In the genomic region with DNA sequence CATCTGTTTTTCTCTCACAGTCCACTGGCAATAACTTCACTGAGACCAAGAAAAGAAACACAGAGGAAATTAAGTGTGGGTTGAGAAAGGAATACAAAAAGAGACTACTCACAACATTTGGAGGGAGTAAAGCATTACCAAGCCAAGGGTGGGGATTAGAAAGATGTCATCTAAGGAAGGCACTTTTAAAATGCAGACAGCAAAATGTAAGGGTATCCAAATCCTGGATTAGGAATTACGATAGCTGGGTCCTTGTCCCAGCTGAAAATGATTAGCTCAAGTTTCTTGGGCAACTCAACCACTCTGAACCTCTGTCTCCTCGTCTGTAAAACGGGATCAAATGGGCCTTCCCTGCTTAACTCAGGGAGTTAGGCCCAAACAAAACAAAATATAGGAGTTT, we compare ENCODE assay signal across 12 cellular contexts. TPM values are rescaled to one million over a fixed set of nuclear protein-coding genes. Genes with fewer than 3 reads are reported as not detected.
A peak's percentile ranks its signal among the peaks of the same experiment; 100 is the strongest.
DNase-seq lines count a peak whose midpoint lies in the region; ATAC-seq and TF ChIP-seq lines count a peak whose summit lies in the region.
"Had no signal": no experiment of that assay in that cellular context is flagged by ENCODE, and none has a peak within 500 bp of the region (broad histone marks: within the 10 kb centered on the region; RNA-seq: fewer than 3 reads in every experiment).

No MANE protein-coding gene starts in this region.

- H3K9ac ChIP-seq in SK-N-SH (peak overlapping the region; percentile 92), skeletal muscle tissue (ENCODE audit: low read depth in 1 of 3, low read length in 3 of 3) (peak overlapping the region in 2 of 3 donors; percentile 81 to 85)

- H3K36me3 Mint-ChIP-seq in T-helper 17 cell (ENCODE audit: low read depth) = peaks cover 11% of the 10 kb centered on the region

- H3K4me2 ChIP-seq in SK-N-SH = peak overlapping the region; percentile 95

- peaks cover 71% of the 10 kb centered on the region for H3K79me2 ChIP-seq in SK-N-SH (ENCODE audit: insufficient read depth)

- H3K27me3 Mint-ChIP-seq in T-helper 17 cell = no peaks in the 10 kb centered on the region

- peaks cover 28% of the 10 kb centered on the region for H4K20me1 ChIP-seq in SK-N-SH (ENCODE audit: insufficient read depth)

- TF ChIP-seq CTCF in SK-N-SH (IDR thresholded peaks at IDR 0.05) (no peak), gastroesophageal sphincter (IDR thresholded peaks at IDR 0.05) (no peak)

- peak overlapping the region; percentile 99 for H3K4me3 Mint-ChIP-seq in T-helper 17 cell

- H3K4me1 Mint-ChIP-seq in T-helper 17 cell = peaks cover 47% of the 10 kb centered on the region

- no peak for TF ChIP-seq POLR2A in gastroesophageal sphincter (IDR thresholded peaks at IDR 0.05)

- no peaks in the 10 kb centered on the region for H3K9me2 ChIP-seq in SK-N-SH

- peaks cover 17% of the 10 kb centered on the region for H3F3A ChIP-seq in SK-N-SH (replicated peaks; ENCODE audit: insufficient read depth)

- POLR2A ChIA-PET in SK-N-SH (lab: Yijun Ruan, JAX) = no interaction called here

- no peak for TF ChIP-seq RAD21 in SK-N-SH (IDR thresholded peaks at IDR 0.05; ENCODE audit: low read length)

- DNase-seq in SK-N-SH (no peak), T-helper 17 cell (no peak), NCI-H69 (lab: John Stamatoyannopoulos, UW) (no peak), NCI-H748 treated with DMSO at 0.1 percent for 48 hours (lab: John Stamatoyannopoulos, UW) (no peak)
- DNase-seq: 8988T, brain microvascular endothelial cell, NCI-H1694 had no signal

- WGBS in SK-N-SH (ENCODE audit: low lambda C conversion rate) = 87% methylated on average over 3 of the region's 3 CpGs
- 38 to 53% methylated on average over 3 of the region's 3 CpGs for WGBS in gastroesophageal sphincter (ENCODE audit: low coverage in 1 of 2), 2 donors

- no peak for ATAC-seq in SK-N-SH treated with all-trans-retinoic acid at 6 μM for 48 hours
- ATAC-seq in T-helper 17 cell = no peak
- ATAC-seq in gastroesophageal sphincter = no peak
- ATAC-seq in HG02970 (IDR thresholded peaks at IDR 0.05; ENCODE audit: low FRiP score, unreplicated experiment) = no peak

- H3K4me1 ChIP-seq in SK-N-SH (ENCODE audit: control insufficient read depth in 1 of 2, insufficient read depth in 2 of 2, low read depth in 1 of 2, low read length in 1 of 2) = peaks cover 34 to 40% of the 10 kb centered on the region in 2 experiments
- H3K4me1 ChIP-seq in gastroesophageal sphincter = peaks cover 0 to 60% (median 34%) of the 10 kb centered on the region in 3 donors
- peaks cover 32 to 45% (median 38%) of the 10 kb centered on the region in 3 donors for H3K4me1 ChIP-seq in skeletal muscle tissue (ENCODE audit: control insufficient read depth in 3 of 3, insufficient read depth in 3 of 3, low read length in 3 of 3)

- H3K9me3 ChIP-seq in SK-N-SH (no peaks in the 10 kb centered on the region), T-helper 17 cell (ENCODE audit: control insufficient read depth, low read length, poor library complexity, severe bottlenecking) (no peaks in the 10 kb centered on the region), gastroesophageal sphincter (no peaks in the 10 kb centered on the region), skeletal muscle tissue (ENCODE audit: control insufficient read depth in 3 of 3, low read length in 3 of 3) (no peaks in the 10 kb centered on the region)

- peak overlapping the region; percentile 98 for H3K27ac Mint-ChIP-seq in T-helper 17 cell

- H3K27ac ChIP-seq in SK-N-SH (ENCODE audit: low read depth in 2 of 2, low read length in 1 of 2) = peak overlapping the region in 1 of 2 experiments; percentile 77; a peak in 2 of 4 replicates
- H3K27ac ChIP-seq in gastroesophageal sphincter = peak overlapping the region in 3 of 4 donors; percentile 98 to 100 (median 99)
- H3K27ac ChIP-seq in skeletal muscle tissue (ENCODE audit: low read depth, low read length) = peak overlapping the region; percentile 87

- CTCF ChIA-PET in SK-N-SH (lab: Yijun Ruan, JAX) = interaction anchor here (1.5 to 7.1 kb wide), 3 partner anchors 17 to 241 kb away, joined by 6 to 53 read pairs (median 7); no protein-coding TSS in a partner anchor

- TF ChIP-seq EP300 in SK-N-SH (IDR thresholded peaks at IDR 0.05; ENCODE audit: borderline replicate concordance in 1 of 2, low read depth in 1 of 2, low read length in 1 of 2) = no peak
- TF ChIP-seq EP300 in gastroesophageal sphincter (IDR thresholded peaks at IDR 0.05) = no peak

- no peaks in the 10 kb centered on the region for H3K27me3 ChIP-seq in SK-N-SH (ENCODE audit: insufficient read depth)
- H3K27me3 ChIP-seq in gastroesophageal sphincter = no peaks in the 10 kb centered on the region
- no peaks in the 10 kb centered on the region for H3K27me3 ChIP-seq in skeletal muscle tissue (ENCODE audit: control insufficient read depth in 3 of 3, insufficient read depth in 3 of 3, low read length in 3 of 3)
- H3K27me3 ChIP-seq: brain microvascular endothelial cell had no signal

- H3K36me3 ChIP-seq in SK-N-SH (replicated peaks in 1 of 2; ENCODE audit: control insufficient read depth in 1 of 2, insufficient read depth in 2 of 2, low read length in 1 of 2) = peaks cover 22 to 44% of the 10 kb centered on the region in 2 experiments
- peaks cover 0 to 44% of the 10 kb centered on the region in 2 donors for H3K36me3 ChIP-seq in gastroesophageal sphincter
- H3K36me3 ChIP-seq in skeletal muscle tissue (ENCODE audit: control insufficient read depth in 3 of 3, insufficient read depth in 3 of 3, low read length in 3 of 3) = peaks cover 34 to 40% (median 34%) of the 10 kb centered on the region in 3 donors

- H3K4me3 ChIP-seq in SK-N-SH (ENCODE audit: low read depth in 2 of 2, low read length in 1 of 2) (peak overlapping the region; percentile 80 to 88; a peak in 3 of 4 replicates), gastroesophageal sphincter (peak overlapping the region in 1 of 2 donors; percentile 6), skeletal muscle tissue (ENCODE audit: low read length in 3 of 3) (no peak overlapping the region)

- no peak overlapping the region for H2AFZ ChIP-seq in SK-N-SH (ENCODE audit: low read depth)

TF ChIP-seq in SK-N-SH, 30 proteins besides CTCF, POLR2A, EP300 and RAD21 (continues in another document):
- TF ChIP-seq GATA2 (CRISPR knock-in tag; IDR thresholded peaks at IDR 0.05) (no peak), NRF1 (IDR thresholded peaks at IDR 0.05; ENCODE audit: low read depth, low read length) (no peak), NFIC (IDR thresholded peaks at IDR 0.05; ENCODE audit: borderline replicate concordance) (no peak), RCOR1 (IDR thresholded peaks at IDR 0.05; ENCODE audit: low read length) (no peak), SMC3 (IDR thresholded peaks at IDR 0.05; ENCODE audit: low read depth, low read length) (no peak), JUND (IDR thresholded peaks at IDR 0.05) (no peak), FOXM1 (IDR thresholded peaks at IDR 0.05; ENCODE audit: low read depth) (no peak), POLR2AphosphoS5 (IDR thresholded peaks at IDR 0.05; ENCODE audit: low read depth, low read length) (no peak)
- TF ChIP-seq, protein P1, sequence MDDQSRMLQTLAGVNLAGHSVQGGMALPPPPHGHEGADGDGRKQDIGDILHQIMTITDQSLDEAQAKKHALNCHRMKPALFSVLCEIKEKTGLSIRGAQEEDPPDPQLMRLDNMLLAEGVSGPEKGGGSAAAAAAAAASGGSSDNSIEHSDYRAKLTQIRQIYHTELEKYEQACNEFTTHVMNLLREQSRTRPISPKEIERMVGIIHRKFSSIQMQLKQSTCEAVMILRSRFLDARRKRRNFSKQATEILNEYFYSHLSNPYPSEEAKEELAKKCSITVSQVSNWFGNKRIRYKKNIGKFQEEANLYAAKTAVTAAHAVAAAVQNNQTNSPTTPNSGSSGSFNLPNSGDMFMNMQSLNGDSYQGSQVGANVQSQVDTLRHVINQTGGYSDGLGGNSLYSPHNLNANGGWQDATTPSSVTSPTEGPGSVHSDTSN (IDR thresholded peaks at IDR 0.05) = no peak

TF ChIP-seq in SK-N-SH treated with all-trans-retinoic acid at 6 μM for 48 hours, 23 proteins besides CTCF, POLR2A, EP300 and RAD21:
- no peak for TF ChIP-seq PPARA (CRISPR knock-in tag; IDR thresholded peaks at IDR 0.05; ENCODE audit: borderline replicate concordance)
- TF ChIP-seq GLIS3 (CRISPR knock-in tag; IDR thresholded peaks at IDR 0.05) = no peak

RNA-seq across cellular contexts. Expression of a gene that starts 2.2 kb away (rescaled TPM):
- 56.5 and 59.5 TPM in 2 replicates for polyA plus RNA-seq in SK-N-SH (2012; rRNA removed)
- polyA plus RNA-seq in SK-N-SH (2012; cell fraction: cytosol; rRNA removed) = 32.2 and 37.6 TPM in 2 replicates
- polyA plus RNA-seq in SK-N-SH (2012; cell fraction: nucleus; rRNA removed) = 136 and 141 TPM in 2 replicates
- total RNA-seq in T-helper 17 cell (100 to 1,000 TPM; 101 to 120 TPM), gastroesophageal sphincter (10 to 100 TPM; 47.3 to 50.9 (median 49.9) TPM), skeletal muscle tissue (21.9 TPM)

RNA-seq across cellular contexts. Expression of a gene that starts 17.1 kb away (rescaled TPM):
- polyA plus RNA-seq in SK-N-SH (2012; rRNA removed) = not detected in 2 replicates
- not detected in 2 replicates for polyA plus RNA-seq in SK-N-SH (2012; cell fraction: cytosol; rRNA removed)
- polyA plus RNA-seq in SK-N-SH (2012; cell fraction: nucleus; rRNA removed) = not detected in 2 replicates
- not detected for total RNA-seq in T-helper 17 cell
- total RNA-seq in gastroesophageal sphincter = not detected
- total RNA-seq in skeletal muscle tissue = not detected
- total RNA-seq: renal cortical epithelial cell had no signal

RNA-seq across cellular contexts. Expression of a gene that starts 40.0 kb away (rescaled TPM):
- 0.13 and 0.21 TPM in 2 replicates for polyA plus RNA-seq in SK-N-SH (2012; rRNA removed)
- 0.07 and 0.08 TPM in 2 replicates for polyA plus RNA-seq in SK-N-SH (2012; cell fraction: cytosol; rRNA removed)
- polyA plus RNA-seq in SK-N-SH (2012; cell fraction: nucleus; rRNA removed) = 0.18 and 0.32 TPM in 2 replicates
- total RNA-seq in T-helper 17 cell (not detected), gastroesophageal sphincter (1 to 10 TPM in 3 of 4 donors, under 1 TPM in 1; 0.32 to 5.5 (median 2.8) TPM), skeletal muscle tissue (13.6 TPM)

Comparison
In these comparisons a context has a peak if more than half of its experiments do, and no peak if none do; other contexts are left out.
1. H3K4me3 ChIP-seq: peak in SK-N-SH (2 of 2); none in skeletal muscle tissue (0 of 3).